Comparison of ENCODE assay signal across 1 cellular context in genomic region chr16:86029131-86029741, GRCh38.
TF ChIP-seq lines count a peak whose summit lies in the region.

No MANE protein-coding gene starts in this region.

TF ChIP-seq in GM23338, 12 proteins besides CTCF, POLR2A, EP300 and RAD21 (continued from another document):
- TF ChIP-seq REST (IDR thresholded peaks at IDR 0.05; ENCODE audit: unreplicated experiment) (no peak), EZH2phosphoT487 (IDR thresholded peaks at IDR 0.05; ENCODE audit: unreplicated experiment) (no peak), ZNF114 (CRISPR knock-in tag; IDR thresholded peaks at IDR 0.05) (no peak)
